Comparison of ENCODE assay signal across 10 cellular contexts in genomic region chr6:10534418-10534760, GRCh38. TPM values are rescaled to one million over a fixed set of nuclear protein-coding genes. Genes with fewer than 3 reads are reported as not detected.
DNase-seq lines count a peak whose midpoint lies in the region; ATAC-seq and TF ChIP-seq lines count a peak whose summit lies in the region.
"Had no signal": no experiment of that assay in that cellular context is flagged by ENCODE, and none has a peak within 500 bp of the region (broad histone marks: within the 10 kb centered on the region; RNA-seq: fewer than 3 reads in every experiment).

No MANE protein-coding gene starts in this region.

- peak; percentile 63 for DNase-seq in GM12865 (ENCODE audit: low read depth)
- DNase-seq in inferior parietal cortex (ENCODE audit: extremely low spot score) = no peak
- DNase-seq in activated T-cell treated with anti-CD3 and anti-CD28 coated beads, Interleukin-2, amount 50 U/mL, for 72 hours = no peak
- no peak for DNase-seq in breast epithelium (ENCODE audit: low spot score in 2 of 2)
- no peak for DNase-seq in brain microvascular endothelial cell
- DNase-seq: NCI-H2081 had no signal

- H3K4me1 Mint-ChIP-seq in activated T-cell treated with anti-CD3 and anti-CD28 coated beads, Interleukin-2, amount 50 U/mL, for 72 hours (ENCODE audit: low read depth) = peaks cover 46% of the 10 kb centered on the region

- H3K4me3 Mint-ChIP-seq in activated T-cell treated with anti-CD3 and anti-CD28 coated beads, Interleukin-2, amount 50 U/mL, for 72 hours = no peak overlapping the region

- no peaks in the 10 kb centered on the region for H3K27me3 Mint-ChIP-seq in activated T-cell treated with anti-CD3 and anti-CD28 coated beads, Interleukin-2, amount 50 U/mL, for 72 hours (ENCODE audit: low read depth)

- H3K27ac Mint-ChIP-seq in activated T-cell treated with anti-CD3 and anti-CD28 coated beads, Interleukin-2, amount 50 U/mL, for 72 hours = no peak overlapping the region
- H3K27ac Mint-ChIP-seq: activated naive CD4-positive, alpha-beta T cell treated with anti-CD3 and anti-CD28 coated beads, Interleukin-2, amount 50 U/mL, for 72 hours had no signal

- peaks cover 0 to 2% of the 10 kb centered on the region in 2 donors for H3K36me3 Mint-ChIP-seq in activated T-cell treated with anti-CD3 and anti-CD28 coated beads, Interleukin-2, amount 50 U/mL, for 72 hours (ENCODE audit: insufficient read depth in 2 of 2)

- no peaks in the 10 kb centered on the region for H3K36me3 ChIP-seq in breast epithelium
- no peaks in the 10 kb centered on the region for H3K36me3 ChIP-seq in brain microvascular endothelial cell (replicated peaks)

- TF ChIP-seq CTCF in GM12865 (IDR thresholded peaks at IDR 0.05; ENCODE audit: insufficient read depth, low read depth, low read length, missing control alignments) (no peak), breast epithelium (IDR thresholded peaks at IDR 0.05) (no peak), brain microvascular endothelial cell (IDR thresholded peaks at IDR 0.05; ENCODE audit: low read depth, low read length, missing control alignments) (no peak)

- H3K9me3 ChIP-seq in breast epithelium = no peaks in the 10 kb centered on the region

- H3K27ac ChIP-seq in breast epithelium = no peak overlapping the region
- H3K27ac ChIP-seq in brain microvascular endothelial cell = no peak overlapping the region

- intact Hi-C loops in breast epithelium (cut with DNase I; ENCODE audit: low total_unique reads) = no loop called here

- H3K4me1 ChIP-seq in breast epithelium = no peaks in the 10 kb centered on the region

- peaks cover 0 to 2% of the 10 kb centered on the region in 2 donors for H3K9me3 Mint-ChIP-seq in activated T-cell treated with anti-CD3 and anti-CD28 coated beads, Interleukin-2, amount 50 U/mL, for 72 hours

- TF ChIP-seq POLR2A in Raji (IDR thresholded peaks at IDR 0.05; ENCODE audit: insufficient read depth, low read depth, low read length) (peak; percentile 73), breast epithelium (IDR thresholded peaks at IDR 0.05) (no peak)

- in situ Hi-C loops in brain microvascular endothelial cell (cut with HindIII; ENCODE audit: low pct_ligation_motif_present, low sequenced_read_pairs) = no loop called here

- ATAC-seq in GM19395 (IDR thresholded peaks at IDR 0.05; ENCODE audit: unreplicated experiment) (peak; percentile 9), HG02970 (IDR thresholded peaks at IDR 0.05; ENCODE audit: low FRiP score, unreplicated experiment) (peak; percentile 19)
- ATAC-seq in activated T-cell treated with anti-CD3 and anti-CD28 coated beads, Interleukin-2, amount 50 U/mL, for 72 hours (replicated peaks in 1 of 2) = no peak

- H3K27me3 ChIP-seq in breast epithelium (no peaks in the 10 kb centered on the region), brain microvascular endothelial cell (replicated peaks) (no peaks in the 10 kb centered on the region)

- peak overlapping the region; percentile 76 for H3K4me3 ChIP-seq in GM12865 (ENCODE audit: low read depth, low read length)
- no peak overlapping the region for H3K4me3 ChIP-seq in breast epithelium
- H3K4me3 ChIP-seq in brain microvascular endothelial cell (ENCODE audit: low read depth, low read length) = no peak overlapping the region

RNA-seq across cellular contexts. Expression of gene GCNT2, which starts 13.2 kb away (rescaled TPM):
- 1 to 10 TPM; 1.8 to 3.1 TPM for total RNA-seq in activated T-cell treated with anti-CD3 and anti-CD28 coated beads, Interleukin-2, amount 50 U/mL, for 72 hours
- total RNA-seq in breast epithelium = 10 to 100 TPM in 2 of 3 donors, 1 to 10 TPM in 1; 1.4 to 22.0 (median 13.4) TPM

Comparison
In these comparisons a context has a peak if more than half of its experiments do, and no peak if none do; other contexts are left out.
1. ATAC-seq: peak in GM19395 (single experiment) and HG02970 (single experiment); none in activated T-cell treated with anti-CD3 and anti-CD28 coated beads, Interleukin-2, amount 50 U/mL, for 72 hours (0 of 2).